In genomic region chr9:101536938-101537337, GRCh38 we compare ENCODE assay signal across 11 cellular contexts. TPM values are rescaled to one million over a fixed set of nuclear protein-coding genes. Genes with fewer than 3 reads are reported as not detected.
DNase-seq lines count a peak whose midpoint lies in the region; ATAC-seq and TF ChIP-seq lines count a peak whose summit lies in the region.
"Had no signal": no experiment of that assay in that cellular context is flagged by ENCODE, and none has a peak within 500 bp of the region (broad histone marks: within the 10 kb centered on the region; RNA-seq: fewer than 3 reads in every experiment).

No MANE protein-coding gene starts in this region.

- in situ Hi-C loops in gastrocnemius medialis (cut with MboI; ENCODE audit: low sequenced_read_pairs in 4 of 4), result no loop called here

- H3K36me3 ChIP-seq in gastrocnemius medialis, result peaks cover 0 to 47% of the 10 kb centered on the region in 2 donors

- intact Hi-C loops in activated CD8-positive, alpha-beta T cell treated with anti-CD3 and anti-CD28 coated beads for 36 hours (cut with micrococcal nuclease), result no loop called here
- intact Hi-C loops in Right ventricle myocardium inferior (cut with DNase I), result no loop called here
- intact Hi-C loops in gastrocnemius medialis (cut with DNase I; ENCODE audit: low total_unique reads), result loop anchor here (10.0 kb wide), 1 partner anchor 1712 kb away; the partner anchor contains the start of gene NR4A3

- POLR2A ChIA-PET in activated CD8-positive, alpha-beta T cell treated with anti-CD3 and anti-CD28 coated beads for 36 hours (lab: Charles Lee), result interaction anchor here (0.6 to 0.9 kb wide), 2 partner anchors 33 to 138 kb away, joined by 3 read pairs; no protein-coding TSS in a partner anchor

- DNase-seq in Daoy (ENCODE audit: low read depth), result peak; percentile 9
- peak; percentile 1 for DNase-seq in HuH-7 (ENCODE audit: low spot score)
- DNase-seq in activated CD8-positive, alpha-beta T cell treated with anti-CD3 and anti-CD28 coated beads for 36 hours, result peak; percentile 47
- DNase-seq in iris pigment epithelial cell (ENCODE audit: low read depth), result peak; percentile 48
- no peak for DNase-seq in NCI-H82 (lab: John Stamatoyannopoulos, UW)
- DNase-seq in Right ventricle myocardium inferior (ENCODE audit: missing footprints), result no peak
- no peak for DNase-seq in inferior parietal cortex (ENCODE audit: extremely low spot score)
- DNase-seq in gastrocnemius medialis, result no peak
- DNase-seq: effector memory CD4-positive, alpha-beta T cell had no signal

- peaks cover 11% of the 10 kb centered on the region for H3K4me1 Mint-ChIP-seq in activated CD8-positive, alpha-beta T cell treated with anti-CD3 and anti-CD28 coated beads for 36 hours (ENCODE audit: low read depth)

- ATAC-seq in activated CD8-positive, alpha-beta T cell treated with anti-CD3 and anti-CD28 coated beads for 36 hours, result no peak
- ATAC-seq in Right ventricle myocardium inferior (no peak), gastrocnemius medialis (no peak)

- H3K27ac ChIP-seq in gastrocnemius medialis, result no peak overlapping the region

- CTCF ChIA-PET in activated CD8-positive, alpha-beta T cell treated with anti-CD3 and anti-CD28 coated beads for 36 hours (lab: Charles Lee), result interaction anchor here (1.0 to 1.8 kb wide), 4 partner anchors 7 to 79 kb away, joined by 3 to 5 read pairs (median 4); no protein-coding TSS in a partner anchor

- no peak overlapping the region for H3K4me3 Mint-ChIP-seq in activated CD8-positive, alpha-beta T cell treated with anti-CD3 and anti-CD28 coated beads for 36 hours

- no peak overlapping the region for H3K4me3 ChIP-seq in gastrocnemius medialis

- no peaks in the 10 kb centered on the region for H3K9me3 Mint-ChIP-seq in activated CD8-positive, alpha-beta T cell treated with anti-CD3 and anti-CD28 coated beads for 36 hours
- H3K9me3 Mint-ChIP-seq: activated T-helper 2 cell treated with anti-CD3 and anti-CD28 coated beads, Interferon-gamma antibody, Interleukin-2, Interleukin-4, amounts not matched to agents 10 μg/mL and 5 μg/mL and 100 μg/mL, durations not matched to agents 14 hours and 24 hours and 36 hours had no signal

- H3K27me3 ChIP-seq in gastrocnemius medialis, result no peaks in the 10 kb centered on the region

- no peak for TF ChIP-seq POLR2A in gastrocnemius medialis (IDR thresholded peaks at IDR 0.05)

- H3K27ac Mint-ChIP-seq in activated CD8-positive, alpha-beta T cell treated with anti-CD3 and anti-CD28 coated beads for 36 hours, result no peak overlapping the region
- H3K27ac Mint-ChIP-seq: activated T-helper 2 cell treated with anti-CD3 and anti-CD28 coated beads, Interferon-gamma antibody, Interleukin-2, Interleukin-4, amounts not matched to agents 10 μg/mL and 5 μg/mL and 100 μg/mL, durations not matched to agents 14 hours and 24 hours and 36 hours had no signal

- no peaks in the 10 kb centered on the region for H3K27me3 Mint-ChIP-seq in activated CD8-positive, alpha-beta T cell treated with anti-CD3 and anti-CD28 coated beads for 36 hours

- peaks cover 17% of the 10 kb centered on the region for H3K36me3 Mint-ChIP-seq in activated CD8-positive, alpha-beta T cell treated with anti-CD3 and anti-CD28 coated beads for 36 hours (ENCODE audit: low read depth)

- H3K4me1 ChIP-seq in gastrocnemius medialis, result peaks cover 27 to 28% of the 10 kb centered on the region in 2 donors

- no peaks in the 10 kb centered on the region for H3K9me3 ChIP-seq in gastrocnemius medialis

- no peak for TF ChIP-seq CTCF in activated CD8-positive, alpha-beta T cell treated with anti-CD3 and anti-CD28 coated beads for 36 hours (IDR thresholded peaks at IDR 0.05)
- no peak for TF ChIP-seq CTCF in gastrocnemius medialis (IDR thresholded peaks at IDR 0.05 in 4 of 5, conservative IDR thresholded peaks at IDR 0.05 in 1 of 5)

RNA-seq across cellular contexts. Expression of gene RNF20, which starts 3.3 kb away (rescaled TPM):
- total RNA-seq in Daoy (2014; rRNA removed; shearing (Covaris generic)), result 57.2 and 65.3 TPM in 2 replicates
- 10 to 100 TPM; 30.6 to 39.1 TPM for total RNA-seq in activated CD8-positive, alpha-beta T cell treated with anti-CD3 and anti-CD28 coated beads for 36 hours
- total RNA-seq in Right ventricle myocardium inferior, result 48.3 TPM
- total RNA-seq in gastrocnemius medialis, result 10 to 100 TPM; 26.6 to 34.4 (median 29.7) TPM

RNA-seq across cellular contexts. Expression of gene PPP3R2, which starts 57.8 kb away (rescaled TPM):
- not detected in 2 replicates for total RNA-seq in Daoy (2014; rRNA removed; shearing (Covaris generic))
- not detected for total RNA-seq in activated CD8-positive, alpha-beta T cell treated with anti-CD3 and anti-CD28 coated beads for 36 hours
- total RNA-seq in Right ventricle myocardium inferior (not detected), gastrocnemius medialis (not detected)
- total RNA-seq: activated T-helper 2 cell treated with anti-CD3 and anti-CD28 coated beads, Interferon-gamma antibody, Interleukin-2, Interleukin-4, amounts not matched to agents 10 μg/mL and 5 μg/mL and 100 μg/mL, durations not matched to agents 14 hours and 24 hours and 36 hours; T-helper 1 cell treated with Interleukin-12 subunit alpha and Interleukin-12 subunit beta and Interleukin-4 antibody, amounts not matched to agents 30 ng/mL and 1 ng/mL, for 36 hours had no signal

Comparison
In these comparisons a context has a peak if more than half of its experiments do, and no peak if none do; other contexts are left out.
1. DNase-seq: peak in Daoy (single experiment), HuH-7 (single experiment), activated CD8-positive, alpha-beta T cell treated with anti-CD3 and anti-CD28 coated beads for 36 hours (single experiment) and iris pigment epithelial cell (single experiment); none in NCI-H82 (single experiment), Right ventricle myocardium inferior (single experiment), inferior parietal cortex (single experiment) and gastrocnemius medialis (0 of 2).